ENCODE assay signal across 9 cellular contexts in genomic region chr20:46562373-46563169, GRCh38. TPM values are rescaled to one million over a fixed set of nuclear protein-coding genes. Genes with fewer than 3 reads are reported as not detected.
DNase-seq lines count a peak whose midpoint lies in the region; ATAC-seq, FAIRE-seq and TF ChIP-seq lines count a peak whose summit lies in the region.
"Had no signal": no experiment of that assay in that cellular context is flagged by ENCODE, and none has a peak within 500 bp of the region (broad histone marks: within the 10 kb centered on the region; RNA-seq: fewer than 3 reads in every experiment).

No MANE protein-coding gene starts in this region.

- H3K36me3 ChIP-seq in Peyer's patch, result no peaks in the 10 kb centered on the region

- no peaks in the 10 kb centered on the region for H3K9me3 ChIP-seq in Peyer's patch

- TF ChIP-seq CTCF in Peyer's patch (IDR thresholded peaks at IDR 0.05), result peak; percentile 60 to 84 (median 72)
- TF ChIP-seq CTCF in fibroblast of the aortic adventitia (IDR thresholded peaks at IDR 0.05; ENCODE audit: insufficient read depth, low read length), result peak; percentile 85
- peak; percentile 89 to 93 (median 89) for TF ChIP-seq CTCF in nephron (IDR thresholded peaks at IDR 0.05; ENCODE audit: unreplicated experiment in 3 of 3)

- peak; percentile 91 for FAIRE-seq in HTR-8/SVneo (lab: Jason Lieb, UNC)

- ATAC-seq in stimulated activated naive CD8-positive, alpha-beta T cell treated with anti-CD3 and anti-CD28 coated beads, Interleukin-15, Interleukin-2, amounts not matched to agents 100 U/mL and 50 U/mL, for 24 hours, result peak; percentile 45
- no peak for ATAC-seq in HG02840 (IDR thresholded peaks at IDR 0.05; ENCODE audit: low FRiP score, unreplicated experiment)

- H3K36me3 Mint-ChIP-seq in activated T-helper 1 cell treated with anti-CD3 and anti-CD28 coated beads, Interleukin-12 subunit alpha, Interleukin-12 subunit beta, Interleukin-2, Interleukin-4 antibody, amounts not matched to agents 30 ng/mL and 10 ng/mL and 1 ng/mL, durations not matched to agents 14 hours and 24 hours and 36 hours (ENCODE audit: low read depth), result peaks cover 2% of the 10 kb centered on the region
- H3K36me3 Mint-ChIP-seq in nephron (ENCODE audit: low read depth), result no peaks in the 10 kb centered on the region

- H3K27ac ChIP-seq in Peyer's patch, result peak overlapping the region in 1 of 4 donors; percentile 16

- DNase-seq in GDM1 (lab: John Stamatoyannopoulos, UW) (peak; percentile 35), HTR-8/SVneo (ENCODE audit: insufficient read length, low spot score) (peak; percentile 88), Peyer's patch (peak; percentile 58 to 86 (median 60)), fibroblast of the aortic adventitia (ENCODE audit: low read depth) (peak; percentile 63)
- DNase-seq in activated T-helper 1 cell treated with anti-CD3 and anti-CD28 coated beads, Interleukin-12 subunit alpha, Interleukin-12 subunit beta, Interleukin-2, Interleukin-4 antibody, amounts not matched to agents 30 ng/mL and 10 ng/mL and 1 ng/mL, durations not matched to agents 14 hours and 24 hours and 36 hours (ENCODE audit: low spot score), result peak; percentile 53
- DNase-seq in stimulated activated naive CD8-positive, alpha-beta T cell treated with anti-CD3 and anti-CD28 coated beads, Interleukin-15, Interleukin-2, amounts not matched to agents 100 U/mL and 50 U/mL, for 24 hours, result peak; percentile 82

- H3K4me1 ChIP-seq in Peyer's patch, result no peaks in the 10 kb centered on the region

- no peak for TF ChIP-seq POLR2A in Peyer's patch (IDR thresholded peaks at IDR 0.05)

- H3K4me1 Mint-ChIP-seq in activated T-helper 1 cell treated with anti-CD3 and anti-CD28 coated beads, Interleukin-12 subunit alpha, Interleukin-12 subunit beta, Interleukin-2, Interleukin-4 antibody, amounts not matched to agents 30 ng/mL and 10 ng/mL and 1 ng/mL, durations not matched to agents 14 hours and 24 hours and 36 hours (ENCODE audit: low read depth), result peaks cover 36% of the 10 kb centered on the region
- peaks cover 21% of the 10 kb centered on the region for H3K4me1 Mint-ChIP-seq in nephron

- H3K27me3 ChIP-seq in Peyer's patch, result no peaks in the 10 kb centered on the region

- no peak overlapping the region for H3K27ac Mint-ChIP-seq in activated T-helper 1 cell treated with anti-CD3 and anti-CD28 coated beads, Interleukin-12 subunit alpha, Interleukin-12 subunit beta, Interleukin-2, Interleukin-4 antibody, amounts not matched to agents 30 ng/mL and 10 ng/mL and 1 ng/mL, durations not matched to agents 14 hours and 24 hours and 36 hours
- no peak overlapping the region for H3K27ac Mint-ChIP-seq in nephron
- H3K27ac Mint-ChIP-seq: stimulated activated naive CD8-positive, alpha-beta T cell treated with anti-CD3 and anti-CD28 coated beads, Interleukin-15, Interleukin-2, amounts not matched to agents 100 ng/mL and 50 ng/mL, for 24 hours had no signal

- H3K27me3 Mint-ChIP-seq in activated T-helper 1 cell treated with anti-CD3 and anti-CD28 coated beads, Interleukin-12 subunit alpha, Interleukin-12 subunit beta, Interleukin-2, Interleukin-4 antibody, amounts not matched to agents 30 ng/mL and 10 ng/mL and 1 ng/mL, durations not matched to agents 14 hours and 24 hours and 36 hours (ENCODE audit: insufficient read depth), result peaks cover 6% of the 10 kb centered on the region
- no peaks in the 10 kb centered on the region for H3K27me3 Mint-ChIP-seq in nephron (ENCODE audit: low read depth)

- H3K4me3 ChIP-seq in Peyer's patch, result peak overlapping the region; percentile 0 to 34 (median 14)
- peak overlapping the region; percentile 44 for H3K4me3 ChIP-seq in fibroblast of the aortic adventitia (ENCODE audit: low read depth, low read length)

- intact Hi-C loops in activated T-helper 1 cell treated with anti-CD3 and anti-CD28 coated beads, Interleukin-12 subunit alpha, Interleukin-12 subunit beta, Interleukin-2, Interleukin-4 antibody, amounts not matched to agents 30 ng/mL and 10 ng/mL and 1 ng/mL, durations not matched to agents 14 hours and 24 hours and 36 hours (cut with micrococcal nuclease), result loop anchor here (1.0 kb wide), 4 partner anchors 9 to 127 kb away; partner anchors contain the start of gene TP53RK

- no peak overlapping the region for H3K4me3 Mint-ChIP-seq in activated T-helper 1 cell treated with anti-CD3 and anti-CD28 coated beads, Interleukin-12 subunit alpha, Interleukin-12 subunit beta, Interleukin-2, Interleukin-4 antibody, amounts not matched to agents 30 ng/mL and 10 ng/mL and 1 ng/mL, durations not matched to agents 14 hours and 24 hours and 36 hours
- H3K4me3 Mint-ChIP-seq in nephron, result no peak overlapping the region
- H3K4me3 Mint-ChIP-seq: stimulated activated naive CD8-positive, alpha-beta T cell treated with anti-CD3 and anti-CD28 coated beads, Interleukin-15, Interleukin-2, amounts not matched to agents 100 ng/mL and 50 ng/mL, for 24 hours had no signal

- no peaks in the 10 kb centered on the region for H3K9me3 Mint-ChIP-seq in activated T-helper 1 cell treated with anti-CD3 and anti-CD28 coated beads, Interleukin-12 subunit alpha, Interleukin-12 subunit beta, Interleukin-2, Interleukin-4 antibody, amounts not matched to agents 30 ng/mL and 10 ng/mL and 1 ng/mL, durations not matched to agents 14 hours and 24 hours and 36 hours
- no peaks in the 10 kb centered on the region for H3K9me3 Mint-ChIP-seq in nephron
- H3K9me3 Mint-ChIP-seq: stimulated activated naive CD8-positive, alpha-beta T cell treated with anti-CD3 and anti-CD28 coated beads, Interleukin-15, Interleukin-2, amounts not matched to agents 100 ng/mL and 50 ng/mL, for 24 hours had no signal

RNA-seq across cellular contexts. Expression of gene OCSTAMP, which starts 12.1 kb away (rescaled TPM):
- total RNA-seq in Peyer's patch (not detected), fibroblast of the aortic adventitia (ENCODE audit: low replicate concordance) (not detected in 2 replicates)
- 0.26 and 0.47 TPM in 2 replicates for total RNA-seq in activated T-helper 1 cell treated with anti-CD3 and anti-CD28 coated beads, Interleukin-12 subunit alpha, Interleukin-12 subunit beta, Interleukin-2, Interleukin-4 antibody, amounts not matched to agents 30 ng/mL and 10 ng/mL and 1 ng/mL, durations not matched to agents 14 hours and 24 hours and 36 hours

RNA-seq across cellular contexts. Expression of gene ZNF334, which starts 49.2 kb away (rescaled TPM):
- total RNA-seq in Peyer's patch (10 to 100 TPM in 1 of 4 donors, 1 to 10 TPM in 3; 4.4 to 19.8 (median 6.2) TPM), fibroblast of the aortic adventitia (ENCODE audit: low replicate concordance) (0.63 and 14.0 TPM in 2 replicates)
- 1.2 and 1.7 TPM in 2 replicates for total RNA-seq in activated T-helper 1 cell treated with anti-CD3 and anti-CD28 coated beads, Interleukin-12 subunit alpha, Interleukin-12 subunit beta, Interleukin-2, Interleukin-4 antibody, amounts not matched to agents 30 ng/mL and 10 ng/mL and 1 ng/mL, durations not matched to agents 14 hours and 24 hours and 36 hours

Comparison
In these comparisons a context has a peak if more than half of its experiments do, and no peak if none do; other contexts are left out.
1. DNase-seq: peak in every context shown above with its lines; median percentile 88 in HTR-8/SVneo; 82 in stimulated activated naive CD8-positive, alpha-beta T cell treated with anti-CD3 and anti-CD28 coated beads, Interleukin-15, Interleukin-2, amounts not matched to agents 100 U/mL and 50 U/mL, for 24 hours; 63 in fibroblast of the aortic adventitia; 60 in Peyer's patch; 53 in activated T-helper 1 cell treated with anti-CD3 and anti-CD28 coated beads, Interleukin-12 subunit alpha, Interleukin-12 subunit beta, Interleukin-2, Interleukin-4 antibody, amounts not matched to agents 30 ng/mL and 10 ng/mL and 1 ng/mL, durations not matched to agents 14 hours and 24 hours and 36 hours; 35 in GDM1.